20 cellular contexts compared by ENCODE assay signal in genomic region chr7:16630654-16631053, GRCh38. TPM values are rescaled to one million over a fixed set of nuclear protein-coding genes. Genes with fewer than 3 reads are reported as not detected.
DNase-seq lines count a peak whose midpoint lies in the region; FAIRE-seq and TF ChIP-seq lines count a peak whose summit lies in the region.
"Had no signal": no experiment of that assay in that cellular context is flagged by ENCODE, and none has a peak within 500 bp of the region (broad histone marks: within the 10 kb centered on the region; RNA-seq: fewer than 3 reads in every experiment).

No MANE protein-coding gene starts in this region.

- no peak overlapping the region for H3K4me3 Mint-ChIP-seq in activated CD4-positive, alpha-beta T cell treated with anti-CD3 and anti-CD28 coated beads, Interleukin-2, amount 10 ng/mL, durations not matched to agents 24 days and 14 days
- H3K4me3 Mint-ChIP-seq: CD4-positive, CD25-positive, alpha-beta regulatory T cell; CD8-positive, alpha-beta memory T cell; H9 had no signal

- H2BK5ac ChIP-seq in H1 (ENCODE audit: low read depth, low read length) (no peak overlapping the region), mesendoderm (ENCODE audit: low read length) (no peak overlapping the region)

- H2BK20ac ChIP-seq in H1 (ENCODE audit: low read length) = no peak overlapping the region

- H3K36me3 Mint-ChIP-seq in activated CD4-positive, alpha-beta T cell treated with anti-CD3 and anti-CD28 coated beads, Interleukin-2, amount 10 ng/mL, durations not matched to agents 24 days and 14 days (ENCODE audit: low read depth) = peaks cover 14% of the 10 kb centered on the region

- no peak overlapping the region for H2BK12ac ChIP-seq in H1 (ENCODE audit: low read depth, low read length)

- H3K18ac ChIP-seq in H1 (ENCODE audit: extremely low read depth, low read length) = no peak overlapping the region
- H3K18ac ChIP-seq in mesendoderm (ENCODE audit: low read length) = no peak overlapping the region

- no peaks in the 10 kb centered on the region for H3K4me1 Mint-ChIP-seq in activated CD4-positive, alpha-beta T cell treated with anti-CD3 and anti-CD28 coated beads, Interleukin-2, amount 10 ng/mL, durations not matched to agents 24 days and 14 days

- no peak overlapping the region for H4K91ac ChIP-seq in H1 (replicated peaks; ENCODE audit: insufficient read length, low read length)

- no peak overlapping the region for H4K5ac ChIP-seq in H1 (ENCODE audit: insufficient read length, low read depth, low read length)
- no peak overlapping the region for H4K5ac ChIP-seq in mesendoderm (ENCODE audit: low read length)

- peaks cover 0 to 4% (median 0%) of the 10 kb centered on the region in 4 experiments; a peak in 2 of 7 replicates for H3K4me1 ChIP-seq in H1 (replicated peaks in 1 of 4; ENCODE audit: control insufficient read depth in 3 of 4, insufficient read depth in 4 of 4, low read length in 3 of 4)
- H3K4me1 ChIP-seq in mesendoderm (ENCODE audit: control insufficient read depth, low read depth, low read length) = no peaks in the 10 kb centered on the region
- H3K4me1 ChIP-seq: BE2C had no signal

- no peak overlapping the region for H2AFZ ChIP-seq in H1 (ENCODE audit: low read length)

- no peaks in the 10 kb centered on the region for H3K23me2 ChIP-seq in H1 (ENCODE audit: low read depth, low read length)

- H4K20me1 ChIP-seq in H1 (replicated peaks in 1 of 2; ENCODE audit: control insufficient read depth in 1 of 2, insufficient read depth in 2 of 2, low read length in 2 of 2) = no peaks in the 10 kb centered on the region

- H3K9me3 ChIP-seq in H1 (ENCODE audit: insufficient read depth in 2 of 2, low read depth in 1 of 2, low read length in 1 of 2) = no peaks in the 10 kb centered on the region
- H3K9me3 ChIP-seq: BE2C had no signal

- peak; percentile 65 for FAIRE-seq in H1 (lab: Jason Lieb, UNC)
- FAIRE-seq: GM12891, GM19239, HepG2 had no signal

- H3K56ac ChIP-seq in H1 (replicated peaks; ENCODE audit: insufficient read length, low read depth, low read length) = no peak overlapping the region
- H3K56ac ChIP-seq in mesendoderm (ENCODE audit: low read length) = no peak overlapping the region

- H3K27me3 ChIP-seq in H7 (ENCODE audit: control insufficient read depth, insufficient read depth, low read length) (no peaks in the 10 kb centered on the region), H1 (replicated peaks in 1 of 4; ENCODE audit: control insufficient read depth in 3 of 4, extremely low read depth in 1 of 4, insufficient read depth in 3 of 4, low read length in 3 of 4) (no peaks in the 10 kb centered on the region), mesendoderm (ENCODE audit: insufficient read depth, low read length, poor library complexity) (no peaks in the 10 kb centered on the region)
- H3K27me3 ChIP-seq: BE2C had no signal

- H3K9ac ChIP-seq in H1 (replicated peaks in 1 of 4; ENCODE audit: extremely low read depth in 1 of 4, low read depth in 3 of 4, low read length in 3 of 4) (no peak overlapping the region), mesendoderm (ENCODE audit: low read length) (no peak overlapping the region)

- CTCF ChIA-PET in H1 (lab: Charles Lee; ENCODE audit: partially characterized antibody) = no interaction called here

- no peak overlapping the region for H2AK5ac ChIP-seq in H1 (ENCODE audit: low read depth, low read length)
- no peak overlapping the region for H2AK5ac ChIP-seq in mesendoderm (ENCODE audit: low read length)

- 27% methylated on average over 1 of the region's 1 CpG; no CpG with 5 or more reads in 1 of the 2 experiments for WGBS in H1 (ENCODE audit: extremely low coverage in 1 of 2, insufficient coverage in 1 of 2, insufficient read length in 1 of 2, insufficient replicate concordance in 2 of 2, low coverage in 1 of 2, low lambda C conversion rate in 2 of 2, missing lambda C conversion rate in 1 of 2), 2 experiments
- no CpG with 5 or more reads among the region's 1 CpG for WGBS in mesendoderm (ENCODE audit: extremely low coverage, insufficient coverage, low lambda C conversion rate)

- no peak overlapping the region for H3K4me3 ChIP-seq in H7 (ENCODE audit: insufficient read depth, low read depth, low read length)
- H3K4me3 ChIP-seq in H1 (ENCODE audit: extremely low read depth in 1 of 4, insufficient read depth in 2 of 4, low read depth in 3 of 4, low read length in 4 of 4) = no peak overlapping the region
- H3K4me3 ChIP-seq in mesendoderm (ENCODE audit: low read length) = no peak overlapping the region

- H2BK120ac ChIP-seq in H1 (replicated peaks; ENCODE audit: low read depth, low read length) = no peak overlapping the region
- no peak overlapping the region for H2BK120ac ChIP-seq in mesendoderm (ENCODE audit: low read depth, low read length)

- H3K9me3 Mint-ChIP-seq in activated CD4-positive, alpha-beta T cell treated with anti-CD3 and anti-CD28 coated beads, Interleukin-2, amount 10 ng/mL, durations not matched to agents 24 days and 14 days = no peaks in the 10 kb centered on the region
- H3K9me3 Mint-ChIP-seq: CD4-positive, CD25-positive, alpha-beta regulatory T cell; CD8-positive, alpha-beta memory T cell; H9 had no signal

- no peak for TF ChIP-seq RAD21 in H1 (IDR thresholded peaks at IDR 0.05 in 1 of 2, conservative IDR thresholded peaks at IDR 0.05 in 1 of 2; ENCODE audit: low read depth in 2 of 2, low read length in 2 of 2)

- POLR2A ChIA-PET in H1 (lab: Charles Lee; ENCODE audit: partially characterized antibody) = no interaction called here

- intact Hi-C loops in activated CD4-positive, alpha-beta T cell treated with anti-CD3 and anti-CD28 coated beads, Interleukin-2, amount 10 ng/mL, durations not matched to agents 24 days and 14 days (cut with micrococcal nuclease) = no loop called here

- H3K14ac ChIP-seq in H1 (ENCODE audit: insufficient read length) = no peak overlapping the region

- no peak for TF ChIP-seq CTCF in H1 (IDR thresholded peaks at IDR 0.05; ENCODE audit: control extremely low read depth in 1 of 3, insufficient read depth in 1 of 3, low read depth in 1 of 3, low read length in 3 of 3)

- no peak overlapping the region for H3K27ac Mint-ChIP-seq in activated CD4-positive, alpha-beta T cell treated with anti-CD3 and anti-CD28 coated beads, Interleukin-2, amount 10 ng/mL, durations not matched to agents 24 days and 14 days
- H3K27ac Mint-ChIP-seq: CD4-positive, CD25-positive, alpha-beta regulatory T cell had no signal

- H3K23ac ChIP-seq in H1 (ENCODE audit: insufficient read length) = no peak overlapping the region
- no peak overlapping the region for H3K23ac ChIP-seq in mesendoderm (ENCODE audit: low read length)

- H3K36me3 ChIP-seq in H7 (replicated peaks; ENCODE audit: control insufficient read depth, insufficient read depth, low read length) (no peaks in the 10 kb centered on the region; the same call in 1 of the 2 replicates), H1 (ENCODE audit: control insufficient read depth in 2 of 4, insufficient read depth in 4 of 4, low read length in 3 of 4) (peaks cover 0 to 2% (median 0%) of the 10 kb centered on the region in 4 experiments; a peak in 1 of 8 replicates), mesendoderm (ENCODE audit: control insufficient read depth, insufficient read depth, low read length) (no peaks in the 10 kb centered on the region)
- H3K36me3 ChIP-seq: BE2C had no signal

- no peaks in the 10 kb centered on the region for H3K79me2 ChIP-seq in H1 (ENCODE audit: control insufficient read depth in 1 of 2, insufficient read depth in 2 of 2, low read length in 2 of 2)
- no peaks in the 10 kb centered on the region for H3K79me2 ChIP-seq in mesendoderm (ENCODE audit: control insufficient read depth, insufficient read depth, low read length)

- no peaks in the 10 kb centered on the region for H3K27me3 Mint-ChIP-seq in activated CD4-positive, alpha-beta T cell treated with anti-CD3 and anti-CD28 coated beads, Interleukin-2, amount 10 ng/mL, durations not matched to agents 24 days and 14 days
- H3K27me3 Mint-ChIP-seq: CD4-positive, CD25-positive, alpha-beta regulatory T cell; CD8-positive, alpha-beta memory T cell had no signal

- H3K4ac ChIP-seq in H1 (replicated peaks; ENCODE audit: insufficient read length, low read depth, low read length) (no peak overlapping the region), mesendoderm (ENCODE audit: low read depth, low read length) (no peak overlapping the region)

- H3K27ac ChIP-seq in H1 (ENCODE audit: low read depth, low read length) (no peak overlapping the region), mesendoderm (ENCODE audit: low read depth, low read length) (no peak overlapping the region)

- no peak for TF ChIP-seq POLR2A in H1 (IDR thresholded peaks at IDR 0.05; ENCODE audit: control extremely low read depth in 1 of 2, low read depth in 2 of 2, low read length in 2 of 2)

- H2BK15ac ChIP-seq in H1 (ENCODE audit: low read length) (no peak overlapping the region), mesendoderm (replicated peaks; ENCODE audit: low read depth) (no peak overlapping the region)

- H3K4me2 ChIP-seq in H1 (ENCODE audit: insufficient read depth in 1 of 2, low read depth in 2 of 2, low read length in 2 of 2) (no peak overlapping the region), mesendoderm (ENCODE audit: low read length) (no peak overlapping the region)

- peak; percentile 14 for DNase-seq in H7
- DNase-seq in H1 (ENCODE audit: low read depth in 1 of 2, low spot score in 2 of 2) = no peak
- peak; percentile 59 for DNase-seq in mesendoderm
- DNase-seq in HCEC 1CT = no peak
- DNase-seq in activated CD4-positive, alpha-beta T cell treated with anti-CD3 and anti-CD28 coated beads, Interleukin-2, amount 10 ng/mL, durations not matched to agents 24 days and 14 days = no peak
- no peak for DNase-seq in NCI-H2029 (lab: John Stamatoyannopoulos, UW)
- DNase-seq: ACHN; BE2C; C1 segment of cervical spinal cord; CD4-positive, CD25-positive, alpha-beta regulatory T cell; CD8-positive, alpha-beta memory T cell; COR-L47; DMS 273 treated with DMSO at 0.1 percent for 48 hours; DMS53; DND-41; EL; H9 had no signal

- no peaks in the 10 kb centered on the region for H3K79me1 ChIP-seq in H1 (ENCODE audit: low read depth, low read length)
- H3K79me1 ChIP-seq in mesendoderm (ENCODE audit: low read length) = no peaks in the 10 kb centered on the region

- no peak for TF ChIP-seq EP300 in H1 (IDR thresholded peaks at IDR 0.05; ENCODE audit: borderline replicate concordance in 1 of 2, low read depth in 2 of 2, low read length in 2 of 2)

- H4K8ac ChIP-seq in H1 (ENCODE audit: extremely low read depth, insufficient read depth, low read length) (no peak overlapping the region), mesendoderm (ENCODE audit: low read depth, low read length) (no peak overlapping the region)

RNA-seq across cellular contexts. Expression of gene ANKMY2, which starts 14.9 kb away (rescaled TPM):
- 13.6 and 16.8 TPM in 2 replicates for total RNA-seq in H7 (2014; rRNA removed; shearing (Covaris generic))
- total RNA-seq in H1 (2021; fragmentation: NEBNext Ultra II Directional; extraction: Animal tissue kit (Norgen Biotek cat#: 25700)) = 9.3 and 9.6 TPM in 2 replicates
- 3.8 and 5.2 TPM in 2 replicates for polyA plus RNA-seq in H1 (2011; rRNA removed)
- polyA plus RNA-seq in H1 (2011; cell fraction: cytosol; rRNA removed) = 8.8 TPM
- 3.3 TPM for polyA plus RNA-seq in H1 (2011; cell fraction: nucleus; rRNA removed)
- 6.6 to 15.1 TPM (median 9.7 TPM) in 4 replicates for polyA plus RNA-seq in H1 (2012, experiment 1 of 2)
- polyA plus RNA-seq in H1 (2012, experiment 2 of 2) = 0.77 TPM
- polyA plus RNA-seq in H1 (2013, experiment 1 of 2) = 5.9 TPM
- polyA plus RNA-seq in H1 (2013, experiment 2 of 2) = 6.8 TPM
- polyA minus RNA-seq in H1 (2011; rRNA and poly(A)+ RNA removed) = 10.8 and 17.4 TPM in 2 replicates
- 4.1 TPM for polyA minus RNA-seq in H1 (2011; cell fraction: cytosol; rRNA and poly(A)+ RNA removed)
- 7.4 TPM for polyA minus RNA-seq in H1 (2011; cell fraction: nucleus; rRNA and poly(A)+ RNA removed)
- polyA plus RNA-seq in mesendoderm (2013, experiment 1 of 2) = 6.3 TPM
- 6.5 TPM for polyA plus RNA-seq in mesendoderm (2013, experiment 2 of 2)
- total RNA-seq in activated CD4-positive, alpha-beta T cell treated with anti-CD3 and anti-CD28 coated beads, Interleukin-2, amount 10 ng/mL, durations not matched to agents 24 days and 14 days = 8.0 and 8.7 TPM in 2 replicates

RNA-seq across cellular contexts. Expression of gene BZW2, which starts 15.3 kb away (rescaled TPM):
- 99.0 and 99.3 TPM in 2 replicates for total RNA-seq in H7 (2014; rRNA removed; shearing (Covaris generic))
- total RNA-seq in H1 (2021; fragmentation: NEBNext Ultra II Directional; extraction: Animal tissue kit (Norgen Biotek cat#: 25700)) = 98.4 and 103 TPM in 2 replicates
- 26.0 and 32.3 TPM in 2 replicates for polyA plus RNA-seq in H1 (2011; rRNA removed)
- polyA plus RNA-seq in H1 (2011; cell fraction: cytosol; rRNA removed) = 52.7 TPM
- polyA plus RNA-seq in H1 (2011; cell fraction: nucleus; rRNA removed) = 30.7 TPM
- 82.8 to 107 TPM (median 92.9 TPM) in 4 replicates for polyA plus RNA-seq in H1 (2012, experiment 1 of 2)
- polyA plus RNA-seq in H1 (2012, experiment 2 of 2) = 19.8 TPM
- polyA plus RNA-seq in H1 (2013, experiment 1 of 2) = 84.6 TPM
- polyA plus RNA-seq in H1 (2013, experiment 2 of 2) = 88.8 TPM
- 34.5 and 44.4 TPM in 2 replicates for polyA minus RNA-seq in H1 (2011; rRNA and poly(A)+ RNA removed)
- polyA minus RNA-seq in H1 (2011; cell fraction: cytosol; rRNA and poly(A)+ RNA removed) = 39.7 TPM
- 31.1 TPM for polyA minus RNA-seq in H1 (2011; cell fraction: nucleus; rRNA and poly(A)+ RNA removed)
- 92.1 TPM for polyA plus RNA-seq in mesendoderm (2013, experiment 1 of 2)
- 94.1 TPM for polyA plus RNA-seq in mesendoderm (2013, experiment 2 of 2)
- 104 and 113 TPM in 2 replicates for total RNA-seq in activated CD4-positive, alpha-beta T cell treated with anti-CD3 and anti-CD28 coated beads, Interleukin-2, amount 10 ng/mL, durations not matched to agents 24 days and 14 days

Comparison
In these comparisons a context has a peak if more than half of its experiments do, and no peak if none do; other contexts are left out.
1. DNase-seq: peak in H7 (single experiment) and mesendoderm (single experiment); none in H1 (0 of 2), HCEC 1CT (single experiment), activated CD4-positive, alpha-beta T cell treated with anti-CD3 and anti-CD28 coated beads, Interleukin-2, amount 10 ng/mL, durations not matched to agents 24 days and 14 days (single experiment) and NCI-H2029 (single experiment).